Comparison of ENCODE assay signal across 11 cellular contexts in genomic region chr3:104437131-104437750, GRCh38.
DNase-seq lines count a peak whose midpoint lies in the region; ATAC-seq and TF ChIP-seq lines count a peak whose summit lies in the region.
"Had no signal": no experiment of that assay in that cellular context is flagged by ENCODE, and none has a peak within 500 bp of the region (broad histone marks: within the 10 kb centered on the region; RNA-seq: fewer than 3 reads in every experiment).

No MANE protein-coding gene starts in this region.

- TF ChIP-seq EP300 in Ishikawa (IDR thresholded peaks at IDR 0.05; ENCODE audit: borderline replicate concordance): peak; percentile 14; the same call in 1 of the 2 replicates

- TF ChIP-seq CTCF in epithelial cell of esophagus (IDR thresholded peaks at IDR 0.05; ENCODE audit: insufficient read depth, low read depth, low read length, missing control alignments): no peak

- no peak for TF ChIP-seq RAD21 in Ishikawa (IDR thresholded peaks at IDR 0.05; ENCODE audit: low read depth)

- ATAC-seq in HG02884 (IDR thresholded peaks at IDR 0.05; ENCODE audit: unreplicated experiment): no peak
- ATAC-seq: natural killer cell treated with Interleukin-12 subunit alpha and Interleukin-12 subunit beta and Interleukin-15 and Interleukin-18, amount 100 ng/mL, for 72 hours had no signal

- no peak overlapping the region for H3K4me3 ChIP-seq in epithelial cell of esophagus (ENCODE audit: low read length)

- DNase-seq in AG08395 (ENCODE audit: low spot score) (peak; percentile 47), epithelial cell of esophagus (ENCODE audit: low read depth) (peak; percentile 55), midbrain (lab: John Stamatoyannopoulos, UW) (peak; percentile 42), DMS79 (lab: John Stamatoyannopoulos, UW) (no peak), DMS153 (lab: John Stamatoyannopoulos, UW) (no peak)
- no peak for DNase-seq in activated T-cell treated with anti-CD3 and anti-CD28 coated beads, Interleukin-2, amount 50 U/mL, for 1 hour
- DNase-seq: activated T-cell treated with anti-CD3 and anti-CD28 coated beads, Interleukin-2, amount 50 U/mL, for 24 hours; CD8-positive, alpha-beta memory T cell had no signal

TF ChIP-seq in Ishikawa, 13 proteins besides CTCF, POLR2A, EP300 and RAD21:
- TF ChIP-seq NFIC (IDR thresholded peaks at IDR 0.05): peak; percentile 43; the same call in 1 of the 2 replicates
- TF ChIP-seq, protein P1, sequence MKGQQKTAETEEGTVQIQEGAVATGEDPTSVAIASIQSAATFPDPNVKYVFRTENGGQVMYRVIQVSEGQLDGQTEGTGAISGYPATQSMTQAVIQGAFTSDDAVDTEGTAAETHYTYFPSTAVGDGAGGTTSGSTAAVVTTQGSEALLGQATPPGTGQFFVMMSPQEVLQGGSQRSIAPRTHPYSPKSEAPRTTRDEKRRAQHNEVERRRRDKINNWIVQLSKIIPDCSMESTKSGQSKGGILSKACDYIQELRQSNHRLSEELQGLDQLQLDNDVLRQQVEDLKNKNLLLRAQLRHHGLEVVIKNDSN (IDR thresholded peaks at IDR 0.05): no peak
- no peak for TF ChIP-seq ZBTB7A (IDR thresholded peaks at IDR 0.05; ENCODE audit: low read depth)
- TF ChIP-seq, protein P2, sequence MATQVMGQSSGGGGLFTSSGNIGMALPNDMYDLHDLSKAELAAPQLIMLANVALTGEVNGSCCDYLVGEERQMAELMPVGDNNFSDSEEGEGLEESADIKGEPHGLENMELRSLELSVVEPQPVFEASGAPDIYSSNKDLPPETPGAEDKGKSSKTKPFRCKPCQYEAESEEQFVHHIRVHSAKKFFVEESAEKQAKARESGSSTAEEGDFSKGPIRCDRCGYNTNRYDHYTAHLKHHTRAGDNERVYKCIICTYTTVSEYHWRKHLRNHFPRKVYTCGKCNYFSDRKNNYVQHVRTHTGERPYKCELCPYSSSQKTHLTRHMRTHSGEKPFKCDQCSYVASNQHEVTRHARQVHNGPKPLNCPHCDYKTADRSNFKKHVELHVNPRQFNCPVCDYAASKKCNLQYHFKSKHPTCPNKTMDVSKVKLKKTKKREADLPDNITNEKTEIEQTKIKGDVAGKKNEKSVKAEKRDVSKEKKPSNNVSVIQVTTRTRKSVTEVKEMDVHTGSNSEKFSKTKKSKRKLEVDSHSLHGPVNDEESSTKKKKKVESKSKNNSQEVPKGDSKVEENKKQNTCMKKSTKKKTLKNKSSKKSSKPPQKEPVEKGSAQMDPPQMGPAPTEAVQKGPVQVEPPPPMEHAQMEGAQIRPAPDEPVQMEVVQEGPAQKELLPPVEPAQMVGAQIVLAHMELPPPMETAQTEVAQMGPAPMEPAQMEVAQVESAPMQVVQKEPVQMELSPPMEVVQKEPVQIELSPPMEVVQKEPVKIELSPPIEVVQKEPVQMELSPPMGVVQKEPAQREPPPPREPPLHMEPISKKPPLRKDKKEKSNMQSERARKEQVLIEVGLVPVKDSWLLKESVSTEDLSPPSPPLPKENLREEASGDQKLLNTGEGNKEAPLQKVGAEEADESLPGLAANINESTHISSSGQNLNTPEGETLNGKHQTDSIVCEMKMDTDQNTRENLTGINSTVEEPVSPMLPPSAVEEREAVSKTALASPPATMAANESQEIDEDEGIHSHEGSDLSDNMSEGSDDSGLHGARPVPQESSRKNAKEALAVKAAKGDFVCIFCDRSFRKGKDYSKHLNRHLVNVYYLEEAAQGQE (IDR thresholded peaks at IDR 0.05; ENCODE audit: low read depth): no peak
- peak; percentile 80 for TF ChIP-seq CEBPB (IDR thresholded peaks at IDR 0.05)
- no peak for TF ChIP-seq TAF1 (IDR thresholded peaks at IDR 0.05; ENCODE audit: low read depth)
- TF ChIP-seq TEAD4 (IDR thresholded peaks at IDR 0.05): 0 out of 2 replicates have a peak, but pooled peaks have one; percentile 42
- TF ChIP-seq FOXM1 (IDR thresholded peaks at IDR 0.05; ENCODE audit: borderline replicate concordance, low read depth): no peak
- TF ChIP-seq, protein P3, sequence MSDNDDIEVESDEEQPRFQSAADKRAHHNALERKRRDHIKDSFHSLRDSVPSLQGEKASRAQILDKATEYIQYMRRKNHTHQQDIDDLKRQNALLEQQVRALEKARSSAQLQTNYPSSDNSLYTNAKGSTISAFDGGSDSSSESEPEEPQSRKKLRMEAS (IDR thresholded peaks at IDR 0.05): no peak
- no peak for TF ChIP-seq TCF12 (IDR thresholded peaks at IDR 0.05; ENCODE audit: low read depth)
- TF ChIP-seq YY1 (IDR thresholded peaks at IDR 0.05; ENCODE audit: low read depth): no peak
- TF ChIP-seq EGR1 (IDR thresholded peaks at IDR 0.05): no peak
- no peak for TF ChIP-seq CREB1 (IDR thresholded peaks at IDR 0.05; ENCODE audit: low read depth)

Comparison
In these comparisons a context has a peak if more than half of its experiments do, and no peak if none do; other contexts are left out.
1. DNase-seq: peak in AG08395 (single experiment), epithelial cell of esophagus (single experiment) and midbrain (single experiment); none in activated T-cell treated with anti-CD3 and anti-CD28 coated beads, Interleukin-2, amount 50 U/mL, for 1 hour (single experiment), DMS79 (single experiment) and DMS153 (single experiment).